In the genomic region with DNA sequence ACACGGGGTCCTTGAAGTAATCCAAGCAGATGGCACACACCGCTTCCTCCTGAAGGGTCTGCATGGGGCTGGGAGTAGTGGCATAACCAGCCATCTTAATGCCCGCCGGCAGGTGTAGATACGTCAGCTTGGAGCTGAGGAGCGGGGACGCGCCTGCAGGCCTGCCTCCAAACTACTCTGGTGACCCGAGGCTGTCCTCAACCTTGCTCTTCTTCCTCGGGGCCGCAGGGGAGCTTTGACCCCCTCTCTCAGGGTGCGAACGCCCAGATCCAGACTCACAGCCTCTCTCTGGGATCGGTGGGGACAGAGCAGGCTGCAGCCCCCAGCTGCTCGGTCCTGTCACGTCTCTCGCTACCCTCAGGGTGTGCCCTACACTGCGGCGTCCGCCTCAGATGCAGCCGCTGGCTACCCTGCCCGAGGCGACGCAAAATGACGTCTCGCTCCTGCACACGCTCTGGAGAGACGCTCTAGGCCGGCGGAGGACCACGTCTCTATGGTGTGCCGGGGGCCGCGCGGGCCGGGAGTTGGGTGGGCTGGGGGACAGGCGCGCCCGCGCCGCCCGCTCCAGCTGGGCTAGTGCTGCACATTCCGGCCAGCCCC, we compare ENCODE assay signal across 8 cellular contexts. TPM values are rescaled to one million over a fixed set of nuclear protein-coding genes. Genes with fewer than 3 reads are reported as not detected.
DNase-seq lines count a peak whose midpoint lies in the region; ATAC-seq, FAIRE-seq and TF ChIP-seq lines count a peak whose summit lies in the region.

Gene TRIM52, minus strand, starts transcription at position 424 of the 600 bp plus-strand sequence. Its CDS starts 330 bp downstream, at position 94.

- peak within 1 kb of the TSS; percentile 88 for H3K27ac ChIP-seq in epithelial cell of prostate
- H3K27ac ChIP-seq in muscle layer of duodenum (ENCODE audit: low read length) = peak within 1 kb of the TSS; percentile 96

- H3K36me3 ChIP-seq in BJ (ENCODE audit: control insufficient read depth, insufficient read depth, low read length) = peaks cover 2% of the 10 kb centered on the region
- peaks cover 6 to 17% of the 10 kb centered on the region in 2 donors for H3K36me3 ChIP-seq in muscle layer of duodenum (ENCODE audit: control insufficient read depth in 1 of 2, insufficient read depth in 2 of 2, low read length in 2 of 2)

- TF ChIP-seq CTCF in BJ (IDR thresholded peaks at IDR 0.05; ENCODE audit: insufficient read depth, low read depth, low read length) = no peak

- DNase-seq in BJ (ENCODE audit: low read depth) (peak; percentile 35), HTR-8/SVneo (ENCODE audit: insufficient read length, low spot score) (peak; percentile 89), epithelial cell of prostate (ENCODE audit: low read depth, low spot score) (no peak), NCI-H2196 treated with DMSO at 0.1 percent for 48 hours (lab: John Stamatoyannopoulos, UW; ENCODE audit: unreplicated experiment) (no peak)
- peak; percentile 81 to 86 for DNase-seq in stimulated activated CD8-positive, alpha-beta memory T cell treated with anti-CD3 and anti-CD28 coated beads, Interleukin-7, amount 100 ng/mL, for 48 hours (ENCODE audit: extremely low read depth in 1 of 2, low read depth in 1 of 2)

- POLR2A ChIA-PET in BJ (lab: Charles Lee) = interaction anchor here (1.0 kb wide), 1 partner anchor 9 kb away, joined by 3 read pairs; no protein-coding TSS in a partner anchor
- POLR2A ChIA-PET in activated CD8-positive, alpha-beta memory T cell treated with anti-CD3 and anti-CD28 coated beads for 36 hours (lab: Charles Lee) = interaction anchor here (0.8 to 3.5 kb wide), 8 partner anchors 10 to 431 kb away, joined by 3 to 48 read pairs (median 6); partner anchors contain the start of gene RACK1

- FAIRE-seq in HTR-8/SVneo (lab: Jason Lieb, UNC) = peak; percentile 86

- H3K4me1 ChIP-seq in muscle layer of duodenum (ENCODE audit: control insufficient read depth in 1 of 2, insufficient read depth in 2 of 2, low read length in 2 of 2) = peaks cover 20 to 50% of the 10 kb centered on the region in 2 donors

- no peaks in the 10 kb centered on the region for H3K9me3 ChIP-seq in muscle layer of duodenum (ENCODE audit: control insufficient read depth in 1 of 2, low read length in 2 of 2)

- ATAC-seq in GM21367 (IDR thresholded peaks at IDR 0.05; ENCODE audit: unreplicated experiment) = peak; percentile 83

- H3K27me3 ChIP-seq in BJ (ENCODE audit: control insufficient read depth, insufficient read depth, low read length) (no peaks in the 10 kb centered on the region), muscle layer of duodenum (ENCODE audit: low read depth, low read length) (no peaks in the 10 kb centered on the region)

- H3K4me3 ChIP-seq in BJ (ENCODE audit: low read depth, low read length) (peak within 1 kb of the TSS; percentile 75), muscle layer of duodenum (ENCODE audit: low read depth in 1 of 2, low read length in 2 of 2) (peak within 1 kb of the TSS; percentile 83 to 88)

- CTCF ChIA-PET in BJ (lab: Yijun Ruan, JAX) = interaction anchor here (2.0 kb wide), 1 partner anchor 9 kb away, joined by 6 read pairs; no protein-coding TSS in a partner anchor
- CTCF ChIA-PET in activated CD8-positive, alpha-beta memory T cell treated with anti-CD3 and anti-CD28 coated beads for 36 hours (lab: Charles Lee) = interaction anchor here (0.5 to 1.9 kb wide), 10 partner anchors 9 to 430 kb away, joined by 3 to 7 read pairs (median 4); no protein-coding TSS in a partner anchor

RNA-seq across cellular contexts. Expression of gene TRIM52, which starts in this region (rescaled TPM):
- 6.3 and 6.7 TPM in 2 replicates for polyA plus RNA-seq in BJ (2011; rRNA removed)
- 5.7 and 6.4 TPM in 2 replicates for polyA minus RNA-seq in BJ (2011; rRNA and poly(A)+ RNA removed)
- 10 to 100 TPM; 10.4 TPM for total RNA-seq in activated CD8-positive, alpha-beta memory T cell treated with anti-CD3 and anti-CD28 coated beads for 36 hours

Comparison
In these comparisons a context has a peak if more than half of its experiments do, and no peak if none do; other contexts are left out.
1. DNase-seq: peak in BJ (single experiment), HTR-8/SVneo (single experiment) and stimulated activated CD8-positive, alpha-beta memory T cell treated with anti-CD3 and anti-CD28 coated beads, Interleukin-7, amount 100 ng/mL, for 48 hours (2 of 2); none in epithelial cell of prostate (single experiment) and NCI-H2196 treated with DMSO at 0.1 percent for 48 hours (single experiment).